19 cellular contexts compared by ENCODE assay signal in the genomic region with DNA sequence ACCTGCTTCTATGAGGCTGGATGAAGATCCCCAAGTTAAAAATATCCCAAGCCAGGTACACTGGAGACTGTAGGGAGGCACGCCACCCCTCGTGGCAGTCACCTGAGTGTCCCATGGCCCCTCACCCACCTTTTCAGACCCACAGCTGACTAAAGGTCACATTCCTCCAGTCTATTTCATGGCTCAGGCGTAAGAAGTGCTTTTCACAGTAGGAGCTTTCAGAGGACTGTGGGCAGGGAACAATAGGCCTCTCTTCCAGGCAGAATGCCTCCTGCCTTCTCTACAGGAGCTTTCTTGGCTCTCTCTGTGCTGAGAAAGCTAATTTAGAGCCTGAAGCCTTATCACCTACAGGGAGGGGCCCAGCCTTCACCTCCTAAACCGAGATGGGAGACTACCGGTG.
A peak's percentile ranks its signal among the peaks of the same experiment; 100 is the strongest.
DNase-seq lines count a peak whose midpoint lies in the region; ATAC-seq and TF ChIP-seq lines count a peak whose summit lies in the region.
"Had no signal": no experiment of that assay in that cellular context is flagged by ENCODE, and none has a peak within 500 bp of the region (broad histone marks: within the 10 kb centered on the region; RNA-seq: fewer than 3 reads in every experiment).

No MANE protein-coding gene starts in this region.

- POLR2A ChIA-PET in CD4-positive, alpha-beta T cell (lab: Charles Lee): no interaction called here

- no CpG with 5 or more reads among the region's 5 CpGs for WGBS in H9 (ENCODE audit: extremely low coverage, insufficient read length, low lambda C conversion rate)
- 68 to 100% methylated on average over 1 to 3 of the region's 5 CpGs for WGBS in gastroesophageal sphincter (ENCODE audit: low coverage in 1 of 2), 2 donors

- H2BK20ac ChIP-seq in H9 (ENCODE audit: low read depth, low read length, poor library complexity, severe bottlenecking): no peak overlapping the region

- H3K4me3 ChIP-seq in iPS-20b (ENCODE audit: low read length): peak overlapping the region; percentile 38; the same call in 1 of the 2 replicates
- no peak overlapping the region for H3K4me3 ChIP-seq in gastroesophageal sphincter
- H3K4me3 ChIP-seq: mucosa of descending colon, transverse colon had no signal

- DNase-seq in H9 (no peak), sciatic nerve (ENCODE audit: low spot score) (no peak), NOMO-1 treated with dmso at 0.1 percent for 144 hours (lab: John Stamatoyannopoulos, UW; ENCODE audit: unreplicated experiment) (no peak)
- no peak for DNase-seq in CD4-positive, alpha-beta T cell
- DNase-seq: activated naive CD4-positive, alpha-beta T cell treated with Interleukin-2 at 50 U/mL for 16 hours; Caco-2; left colon; mucosa of descending colon; NCI-H2107; NCI-H524; SHP77; stimulated activated naive CD4-positive, alpha-beta T cell; T-helper 1 cell; transverse colon had no signal

- no peaks in the 10 kb centered on the region for H3K27me3 Mint-ChIP-seq in H9 (ENCODE audit: low read depth)
- H3K27me3 Mint-ChIP-seq in activated T-helper 17 cell treated with anti-CD3 and anti-CD28 coated beads, Interleukin-2, amount 50 U/mL, for 72 hours: no peaks in the 10 kb centered on the region
- H3K27me3 Mint-ChIP-seq in stimulated activated memory B cell treated with anti-CD40 and anti-IgM and Interleukin-4, amounts not matched to agents 10 μg/mL and 1 μg/mL and 100 μg/mL, for 72 hours: no peaks in the 10 kb centered on the region
- H3K27me3 Mint-ChIP-seq in CD4-positive, alpha-beta T cell: no peaks in the 10 kb centered on the region

- H3K36me3 ChIP-seq in iPS-20b (ENCODE audit: insufficient read depth, low read depth, low read length): peaks cover 23% of the 10 kb centered on the region; the same call in 1 of the 2 replicates
- H3K36me3 ChIP-seq in gastroesophageal sphincter: peaks cover 0 to 52% of the 10 kb centered on the region in 2 donors
- H3K36me3 ChIP-seq: neutrophil, transverse colon had no signal

- no peak overlapping the region for H2BK12ac ChIP-seq in H9 (ENCODE audit: insufficient read length, low read depth, low read length)

- H3K27me3 ChIP-seq in H9 (ENCODE audit: insufficient read depth, low read length) (no peaks in the 10 kb centered on the region), iPS-20b (ENCODE audit: insufficient read depth, low read length) (no peaks in the 10 kb centered on the region), gastroesophageal sphincter (no peaks in the 10 kb centered on the region)
- no peaks in the 10 kb centered on the region for H3K27me3 ChIP-seq in CD4-positive, alpha-beta T cell (ENCODE audit: control insufficient read depth, insufficient read depth, low read length)
- H3K27me3 ChIP-seq: neutrophil, transverse colon had no signal

- H3K23ac ChIP-seq in H9 (ENCODE audit: insufficient read length, low read depth, low read length): no peak overlapping the region

- no peaks in the 10 kb centered on the region for H3K79me2 ChIP-seq in H9 (ENCODE audit: insufficient read depth, low read length)

- no peak overlapping the region for H4K8ac ChIP-seq in H9 (replicated peaks; ENCODE audit: insufficient read length, low read depth, low read length)

- intact Hi-C loops in sciatic nerve (cut with DNase I): loop anchor here (10.0 kb wide), 1 partner anchor 253 kb away; no protein-coding TSS in a partner anchor
- intact Hi-C loops in CD4-positive, alpha-beta T cell (cut with DNase I, micrococcal nuclease): no loop called here

- no peak overlapping the region for H4K5ac ChIP-seq in H9 (ENCODE audit: insufficient read length, low read depth, low read length)

- no peak overlapping the region for H3K4ac ChIP-seq in H9 (ENCODE audit: low read depth, low read length)

- H3K9ac ChIP-seq in H9 (ENCODE audit: extremely low read depth, insufficient read length, low read length) (no peak overlapping the region), iPS-20b (ENCODE audit: low read depth, low read length) (no peak overlapping the region)

- ATAC-seq in activated T-helper 17 cell treated with anti-CD3 and anti-CD28 coated beads, Interleukin-2, amount 50 U/mL, for 72 hours (replicated peaks): no peak
- ATAC-seq in sciatic nerve (peak; percentile 29), gastroesophageal sphincter (no peak)
- ATAC-seq in stimulated activated memory B cell treated with anti-CD40 and anti-IgM and Interleukin-4, amounts not matched to agents 10 μg/mL and 1 μg/mL and 100 μg/mL, for 72 hours: no peak
- ATAC-seq in CD4-positive, alpha-beta T cell (ENCODE audit: poor library complexity): no peak
- ATAC-seq: left colon, mucosa of descending colon had no signal

- H3K56ac ChIP-seq in H9 (ENCODE audit: insufficient read length, low read depth, low read length): no peak overlapping the region

- no peak overlapping the region for H2BK15ac ChIP-seq in H9 (ENCODE audit: low read depth, low read length)

- CTCF ChIA-PET in CD4-positive, alpha-beta T cell (lab: Charles Lee): no interaction called here

- H3K9me3 Mint-ChIP-seq in H9: no peaks in the 10 kb centered on the region
- no peaks in the 10 kb centered on the region for H3K9me3 Mint-ChIP-seq in activated T-helper 17 cell treated with anti-CD3 and anti-CD28 coated beads, Interleukin-2, amount 50 U/mL, for 72 hours
- no peaks in the 10 kb centered on the region for H3K9me3 Mint-ChIP-seq in stimulated activated memory B cell treated with anti-CD40 and anti-IgM and Interleukin-4, amounts not matched to agents 10 μg/mL and 1 μg/mL and 100 μg/mL, for 72 hours
- H3K9me3 Mint-ChIP-seq in CD4-positive, alpha-beta T cell: no peaks in the 10 kb centered on the region

- H3K4me3 Mint-ChIP-seq in H9: 0 out of 5 replicates have a peak overlapping the region, but pooled peaks of 1 of the 2 experiments have one; percentile 1
- no peak overlapping the region for H3K4me3 Mint-ChIP-seq in activated T-helper 17 cell treated with anti-CD3 and anti-CD28 coated beads, Interleukin-2, amount 50 U/mL, for 72 hours
- no peak overlapping the region for H3K4me3 Mint-ChIP-seq in stimulated activated memory B cell treated with anti-CD40 and anti-IgM and Interleukin-4, amounts not matched to agents 10 μg/mL and 1 μg/mL and 100 μg/mL, for 72 hours
- no peak overlapping the region for H3K4me3 Mint-ChIP-seq in CD4-positive, alpha-beta T cell

- H2AFZ ChIP-seq in H9 (ENCODE audit: low read length): no peak overlapping the region

- no peak overlapping the region for H3K4me2 ChIP-seq in H9 (ENCODE audit: insufficient read depth, insufficient read length, low read length)

- no peaks in the 10 kb centered on the region for H4K20me1 ChIP-seq in H9 (ENCODE audit: control insufficient read depth, insufficient read depth, insufficient read length)

- no peaks in the 10 kb centered on the region for H3K4me1 ChIP-seq in H9 (ENCODE audit: insufficient read depth, low read length)
- H3K4me1 ChIP-seq in iPS-20b (ENCODE audit: insufficient read depth, low read length): peaks cover 7% of the 10 kb centered on the region
- H3K4me1 ChIP-seq in gastroesophageal sphincter: peaks cover 0 to 34% (median 0%) of the 10 kb centered on the region in 3 donors
- H3K4me1 ChIP-seq: transverse colon had no signal

- no peak overlapping the region for H3T11ph ChIP-seq in H9 (ENCODE audit: low read length)

- H3K9me3 ChIP-seq in H9 (ENCODE audit: control insufficient read depth, low read depth, low read length) (no peaks in the 10 kb centered on the region), iPS-20b (ENCODE audit: insufficient read depth, low read depth, low read length) (no peaks in the 10 kb centered on the region), gastroesophageal sphincter (no peaks in the 10 kb centered on the region)
- H3K9me3 ChIP-seq in CD4-positive, alpha-beta T cell (ENCODE audit: control insufficient read depth, low read length): no peaks in the 10 kb centered on the region
- H3K9me3 ChIP-seq: Caco-2, mucosa of descending colon, neutrophil, transverse colon had no signal

- H3K27ac Mint-ChIP-seq in H9: peak overlapping the region; percentile 11 to 92 (median 78); a peak in 5 of 7 replicates
- peak overlapping the region; percentile 30 for H3K27ac Mint-ChIP-seq in activated T-helper 17 cell treated with anti-CD3 and anti-CD28 coated beads, Interleukin-2, amount 50 U/mL, for 72 hours
- H3K27ac Mint-ChIP-seq in stimulated activated memory B cell treated with anti-CD40 and anti-IgM and Interleukin-4, amounts not matched to agents 10 μg/mL and 1 μg/mL and 100 μg/mL, for 72 hours: no peak overlapping the region
- no peak overlapping the region for H3K27ac Mint-ChIP-seq in CD4-positive, alpha-beta T cell

- TF ChIP-seq POLR2A in gastroesophageal sphincter (IDR thresholded peaks at IDR 0.05): no peak

- TF ChIP-seq CTCF in H9 (conservative IDR thresholded peaks at IDR 0.05) (no peak), gastroesophageal sphincter (IDR thresholded peaks at IDR 0.05) (no peak)
- no peak for TF ChIP-seq CTCF in CD4-positive, alpha-beta T cell (IDR thresholded peaks at IDR 0.05)

- no peak overlapping the region for H4K91ac ChIP-seq in H9 (ENCODE audit: insufficient read length, low read depth, low read length)

- H3K23me2 ChIP-seq in H9 (ENCODE audit: insufficient read length, low read depth, low read length, poor library complexity, severe bottlenecking): no peaks in the 10 kb centered on the region

- H3K36me3 Mint-ChIP-seq in H9 (ENCODE audit: insufficient read depth in 1 of 3, low read depth in 3 of 3): peaks cover 11 to 35% (median 16%) of the 10 kb centered on the region in 3 experiments
- peaks cover 7% of the 10 kb centered on the region for H3K36me3 Mint-ChIP-seq in activated T-helper 17 cell treated with anti-CD3 and anti-CD28 coated beads, Interleukin-2, amount 50 U/mL, for 72 hours (ENCODE audit: low read depth)
- H3K36me3 Mint-ChIP-seq in stimulated activated memory B cell treated with anti-CD40 and anti-IgM and Interleukin-4, amounts not matched to agents 10 μg/mL and 1 μg/mL and 100 μg/mL, for 72 hours: peaks cover 68% of the 10 kb centered on the region
- H3K36me3 Mint-ChIP-seq in CD4-positive, alpha-beta T cell (ENCODE audit: low read depth): no peaks in the 10 kb centered on the region

- H3K18ac ChIP-seq in H9 (ENCODE audit: insufficient read length, low read depth, low read length): no peak overlapping the region

- no peak overlapping the region for H2BK5ac ChIP-seq in H9 (ENCODE audit: insufficient read length, low read length)

- H3K14ac ChIP-seq in H9 (ENCODE audit: insufficient read depth, low read length): no peak overlapping the region

- H2AK5ac ChIP-seq in H9 (ENCODE audit: insufficient read length, low read length): no peak overlapping the region

- no peak for TF ChIP-seq EP300 in gastroesophageal sphincter (IDR thresholded peaks at IDR 0.05)

- H3K79me1 ChIP-seq in H9 (ENCODE audit: insufficient read depth, low read depth, low read length, poor library complexity, severe bottlenecking): no peaks in the 10 kb centered on the region

- H2BK120ac ChIP-seq in H9 (ENCODE audit: low read depth, low read length, poor library complexity, severe bottlenecking): no peak overlapping the region

- H3K4me1 Mint-ChIP-seq in H9: peaks cover 17 to 25% of the 10 kb centered on the region in 2 experiments
- peaks cover 8% of the 10 kb centered on the region for H3K4me1 Mint-ChIP-seq in activated T-helper 17 cell treated with anti-CD3 and anti-CD28 coated beads, Interleukin-2, amount 50 U/mL, for 72 hours
- no peaks in the 10 kb centered on the region for H3K4me1 Mint-ChIP-seq in stimulated activated memory B cell treated with anti-CD40 and anti-IgM and Interleukin-4, amounts not matched to agents 10 μg/mL and 1 μg/mL and 100 μg/mL, for 72 hours
- H3K4me1 Mint-ChIP-seq in CD4-positive, alpha-beta T cell (ENCODE audit: low read depth): no peaks in the 10 kb centered on the region

- H3K27ac ChIP-seq in H9 (ENCODE audit: insufficient read length, low read depth, low read length) (no peak overlapping the region), iPS-20b (ENCODE audit: low read length) (peak overlapping the region; percentile 65), gastroesophageal sphincter (no peak overlapping the region)
- H3K27ac ChIP-seq in CD4-positive, alpha-beta T cell (ENCODE audit: low read depth, low read length): no peak overlapping the region
- H3K27ac ChIP-seq: transverse colon had no signal

Comparison
In these comparisons a context has a peak if more than half of its experiments do, and no peak if none do; other contexts are left out.
1. H3K27ac Mint-ChIP-seq: peak in H9 (3 of 3) and activated T-helper 17 cell treated with anti-CD3 and anti-CD28 coated beads, Interleukin-2, amount 50 U/mL, for 72 hours (single experiment); none in stimulated activated memory B cell treated with anti-CD40 and anti-IgM and Interleukin-4, amounts not matched to agents 10 μg/mL and 1 μg/mL and 100 μg/mL, for 72 hours (single experiment) and CD4-positive, alpha-beta T cell (single experiment).